In the genomic region with DNA sequence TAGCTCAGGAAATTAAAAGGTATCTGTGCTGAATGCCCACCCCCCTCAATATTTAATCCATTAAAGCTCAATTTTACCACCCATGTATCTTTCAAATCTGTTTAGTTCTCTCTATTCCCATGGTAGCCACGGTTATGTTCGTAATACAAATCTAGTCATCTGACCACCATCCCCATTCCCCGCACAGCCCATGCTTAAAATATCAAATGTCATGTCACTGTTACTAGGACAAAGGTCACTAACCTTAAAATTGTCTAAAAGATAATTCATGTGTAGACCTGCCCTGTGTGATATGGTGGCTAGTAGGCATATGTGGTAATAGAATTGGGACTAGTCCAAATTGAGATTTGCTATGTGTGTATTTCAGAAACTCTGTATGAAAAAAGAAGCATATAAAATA, we compare ENCODE assay signal across 24 cellular contexts.
"Had no signal": no experiment of that assay in that cellular context is flagged by ENCODE, and none has a peak within 500 bp of the region (broad histone marks: within the 10 kb centered on the region; RNA-seq: fewer than 3 reads in every experiment).

No MANE protein-coding gene starts in this region.

- H3K36me3 Mint-ChIP-seq: immature natural killer cell; mesothelial cell of epicardium; naive thymus-derived CD4-positive, alpha-beta T cell had no signal

- H3K9me3 ChIP-seq: esophagus squamous epithelium, gastrocnemius medialis, heart left ventricle, left lung, lower lobe of right lung had no signal

- H3K27ac ChIP-seq: coronary artery, dorsolateral prefrontal cortex, epithelial cell of prostate, esophagus squamous epithelium, gastrocnemius medialis, heart left ventricle, hepatocyte, left lung, lower lobe of right lung had no signal

- H3K4me3 Mint-ChIP-seq: immature natural killer cell; mesothelial cell of epicardium; naive thymus-derived CD4-positive, alpha-beta T cell had no signal

- H3K27me3 ChIP-seq: esophagus squamous epithelium, gastrocnemius medialis, heart left ventricle, hepatocyte, left lung had no signal

- H3K27ac Mint-ChIP-seq: immature natural killer cell; naive thymus-derived CD4-positive, alpha-beta T cell had no signal

- DNase-seq: dermis blood vessel endothelial cell; dorsolateral prefrontal cortex; effector CD4-positive, alpha-beta T cell; effector memory CD4-positive, alpha-beta T cell; erythroblast; esophagus squamous epithelium; foreskin fibroblast; foreskin melanocyte; gastrocnemius medialis; heart left ventricle; hypothalamus; immature natural killer cell; islet precursor cell; kidney; kidney glomerular epithelial cell; left lung; lower lobe of right lung; mesenchymal stem cell; naive thymus-derived CD4-positive, alpha-beta T cell had no signal

- H3K4me1 ChIP-seq: esophagus squamous epithelium, gastrocnemius medialis, left lung, lower lobe of right lung had no signal

- H3K4me1 Mint-ChIP-seq: immature natural killer cell had no signal

- H3K36me3 ChIP-seq: esophagus squamous epithelium, gastrocnemius medialis, heart left ventricle, left lung, lower lobe of right lung had no signal

- ATAC-seq: esophagus mucosa; gastrocnemius medialis; left lung; lower lobe of right lung; naive thymus-derived CD4-positive, alpha-beta T cell had no signal

- H3K27me3 Mint-ChIP-seq: naive thymus-derived CD4-positive, alpha-beta T cell had no signal

- H3K4me3 ChIP-seq: coronary artery, dorsolateral prefrontal cortex, esophagus squamous epithelium, gastrocnemius medialis, heart left ventricle, hepatocyte, left lung, lower lobe of right lung had no signal
